ENCODE assay signal across 14 cellular contexts in genomic region chr6:12545837-12546658, GRCh38.
DNase-seq lines count a peak whose midpoint lies in the region; ATAC-seq and TF ChIP-seq lines count a peak whose summit lies in the region.
"Had no signal": no experiment of that assay in that cellular context is flagged by ENCODE, and none has a peak within 500 bp of the region (broad histone marks: within the 10 kb centered on the region; RNA-seq: fewer than 3 reads in every experiment).

No MANE protein-coding gene starts in this region.

- no peak for TF ChIP-seq CTCF in astrocyte of the cerebellum (IDR thresholded peaks at IDR 0.05; ENCODE audit: low read depth, low read length, missing control alignments)
- TF ChIP-seq CTCF in hepatocyte (IDR thresholded peaks at IDR 0.05; ENCODE audit: poor library complexity), result no peak

- no peak overlapping the region for H3K27ac Mint-ChIP-seq in naive thymus-derived CD8-positive, alpha-beta T cell

- no peaks in the 10 kb centered on the region for H3K79me2 ChIP-seq in hepatocyte

- H3K4me3 Mint-ChIP-seq in naive thymus-derived CD8-positive, alpha-beta T cell, result no peak overlapping the region

- in situ Hi-C loops in astrocyte of the cerebellum (cut with HindIII; ENCODE audit: low sequenced_read_pairs), result no loop called here

- no peaks in the 10 kb centered on the region for H3K36me3 ChIP-seq in hepatocyte (replicated peaks; ENCODE audit: insufficient read depth, low read depth)
- H3K36me3 ChIP-seq: cardiac muscle cell, heart right ventricle had no signal

- H3K36me3 Mint-ChIP-seq in naive thymus-derived CD8-positive, alpha-beta T cell, result no peaks in the 10 kb centered on the region

- H3K9me2 ChIP-seq in hepatocyte (replicated peaks; ENCODE audit: insufficient read depth), result no peaks in the 10 kb centered on the region

- H3K4me1 Mint-ChIP-seq in naive thymus-derived CD8-positive, alpha-beta T cell, result no peaks in the 10 kb centered on the region

- peak; percentile 27 for DNase-seq in 8988T
- DNase-seq in HS-27A (ENCODE audit: low read depth), result peak; percentile 94
- peak; percentile 81 for DNase-seq in astrocyte of the cerebellum (ENCODE audit: low read depth)
- DNase-seq in hepatocyte (ENCODE audit: low spot score), result no peak
- no peak for DNase-seq in DMS153 treated with DMSO at 0.1 percent for 48 hours (lab: John Stamatoyannopoulos, UW; ENCODE audit: unreplicated experiment)
- no peak for DNase-seq in NCI-H146 treated with DMSO at 0.1 percent for 48 hours (lab: John Stamatoyannopoulos, UW; ENCODE audit: unreplicated experiment)
- no peak for DNase-seq in naive thymus-derived CD8-positive, alpha-beta T cell
- DNase-seq: heart right ventricle; NCI-H510A treated with DMSO at 0.1 percent for 48 hours; stimulated activated CD4-positive, alpha-beta T cell treated with anti-CD3 and anti-CD28 coated beads, Interleukin-4, amount 100 ng/mL, for 1 hour; testis had no signal

- POLR2A ChIA-PET in naive thymus-derived CD8-positive, alpha-beta T cell (lab: Charles Lee), result no interaction called here

- no peaks in the 10 kb centered on the region for H4K20me1 ChIP-seq in hepatocyte (ENCODE audit: insufficient read depth, poor library complexity, severe bottlenecking)

- no peak for ATAC-seq in HG03442 (IDR thresholded peaks at IDR 0.05; ENCODE audit: unreplicated experiment)
- no peak for ATAC-seq in naive thymus-derived CD8-positive, alpha-beta T cell

- H3K9me3 Mint-ChIP-seq in naive thymus-derived CD8-positive, alpha-beta T cell, result peaks cover 0 to 11% (median 2%) of the 10 kb centered on the region in 9 donors

- H3K9me3 ChIP-seq in hepatocyte (ENCODE audit: low read depth), result no peaks in the 10 kb centered on the region
- H3K9me3 ChIP-seq: testis had no signal

- no peaks in the 10 kb centered on the region for H3K4me1 ChIP-seq in hepatocyte (ENCODE audit: insufficient read depth)
- H3K4me1 ChIP-seq: testis had no signal

- H3K4me2 ChIP-seq in hepatocyte, result no peak overlapping the region
- H3K4me2 ChIP-seq: KMS-11 had no signal

- peak overlapping the region; percentile 3 for H3K27ac ChIP-seq in hepatocyte
- H3K27ac ChIP-seq: cardiac muscle cell, KMS-11, testis had no signal

- 67% methylated on average over 5 of the region's 5 CpGs for WGBS in hepatocyte (ENCODE audit: low lambda C conversion rate, missing lambda C conversion rate)

- no peak overlapping the region for H2AFZ ChIP-seq in hepatocyte

- H3K27me3 Mint-ChIP-seq in naive thymus-derived CD8-positive, alpha-beta T cell, result peaks cover 5 to 31% (median 13%) of the 10 kb centered on the region in 5 donors

- H3K4me3 ChIP-seq in astrocyte of the cerebellum (ENCODE audit: low read depth, low read length) (no peak overlapping the region), hepatocyte (no peak overlapping the region)
- H3K4me3 ChIP-seq: cardiac muscle cell, heart right ventricle, testis had no signal

- H3K27me3 ChIP-seq in hepatocyte, result no peaks in the 10 kb centered on the region
- H3K27me3 ChIP-seq: cardiac muscle cell, heart right ventricle, testis had no signal

Comparison
In these comparisons a context has a peak if more than half of its experiments do, and no peak if none do; other contexts are left out.
1. DNase-seq: peak in 8988T (single experiment), HS-27A (single experiment) and astrocyte of the cerebellum (single experiment); none in hepatocyte (single experiment), DMS153 treated with DMSO at 0.1 percent for 48 hours (single experiment), NCI-H146 treated with DMSO at 0.1 percent for 48 hours (single experiment) and naive thymus-derived CD8-positive, alpha-beta T cell (0 of 10).